In genomic region chr9:9919174-9919573, GRCh38 we compare ENCODE assay signal across 19 cellular contexts.
DNase-seq lines count a peak whose midpoint lies in the region; ATAC-seq and TF ChIP-seq lines count a peak whose summit lies in the region.
"Had no signal": no experiment of that assay in that cellular context is flagged by ENCODE, and none has a peak within 500 bp of the region (broad histone marks: within the 10 kb centered on the region; RNA-seq: fewer than 3 reads in every experiment).

No MANE protein-coding gene starts in this region.

- H3K9me3 ChIP-seq in smooth muscle cell (replicated peaks; ENCODE audit: low read depth): peaks cover 3% of the 10 kb centered on the region

- H3K36me3 ChIP-seq in smooth muscle cell (ENCODE audit: low read depth): no peaks in the 10 kb centered on the region

- no peak overlapping the region for H3K27ac ChIP-seq in smooth muscle cell (ENCODE audit: low read depth)

- H3K27me3 ChIP-seq in smooth muscle cell (ENCODE audit: low read depth): no peaks in the 10 kb centered on the region

- no peaks in the 10 kb centered on the region for H3K79me2 ChIP-seq in smooth muscle cell (ENCODE audit: low read depth)

- no peak overlapping the region for H3K4me2 ChIP-seq in smooth muscle cell

- H3K9ac ChIP-seq in smooth muscle cell (ENCODE audit: low read depth): no peak overlapping the region

- WGBS in smooth muscle cell (ENCODE audit: low lambda C conversion rate): 92% methylated on average over 2 of the region's 2 CpGs

- no peaks in the 10 kb centered on the region for H3K4me1 ChIP-seq in smooth muscle cell (ENCODE audit: low read depth)

- ATAC-seq in HG02970 (IDR thresholded peaks at IDR 0.05; ENCODE audit: low FRiP score, unreplicated experiment): no peak
- ATAC-seq in activated naive CD4-positive, alpha-beta T cell treated with anti-CD3 and anti-CD28 coated beads, Interleukin-2, amount 50 U/mL, for 72 hours: no peak
- ATAC-seq: Right ventricle myocardium inferior, T-helper 17 cell had no signal

- peak; percentile 7 for TF ChIP-seq CTCF in epithelial cell of proximal tubule (conservative IDR thresholded peaks at IDR 0.05; ENCODE audit: low read depth, low read length)
- peak; percentile 15 for TF ChIP-seq CTCF in smooth muscle cell (IDR thresholded peaks at IDR 0.05; ENCODE audit: borderline replicate concordance, insufficient read depth, poor library complexity, severe bottlenecking)

- DNase-seq in NCI-H748 (lab: John Stamatoyannopoulos, UW; ENCODE audit: unreplicated experiment) (peak; percentile 60), NCI-H748 treated with DMSO at 0.1 percent for 48 hours (lab: John Stamatoyannopoulos, UW) (no peak), NCI-H69 (lab: John Stamatoyannopoulos, UW) (peak; percentile 32), epithelial cell of proximal tubule (ENCODE audit: low read depth) (no peak), smooth muscle cell (lab: John Stamatoyannopoulos, UW; ENCODE audit: unreplicated experiment) (no peak)
- no peak for DNase-seq in activated naive CD4-positive, alpha-beta T cell treated with anti-CD3 and anti-CD28 coated beads, Interleukin-2, amount 50 U/mL, for 72 hours (ENCODE audit: low spot score in 2 of 2)
- DNase-seq: CD4-positive, CD25-positive, alpha-beta regulatory T cell; COR-L47; H7; KG1; NCI-H1092; NCI-H187; NCI-H2107; NCI-H2227 treated with DMSO at 0.1 percent for 48 hours; NCI-H510A; SW 1271; T-helper 17 cell had no signal

- H3K27ac Mint-ChIP-seq in activated naive CD4-positive, alpha-beta T cell treated with anti-CD3 and anti-CD28 coated beads, Interleukin-2, amount 50 U/mL, for 72 hours: no peak overlapping the region
- H3K27ac Mint-ChIP-seq: CD4-positive, CD25-positive, alpha-beta regulatory T cell; T-helper 17 cell had no signal

- H3F3A ChIP-seq in smooth muscle cell (ENCODE audit: low read depth): no peaks in the 10 kb centered on the region

- no peak overlapping the region for H2AFZ ChIP-seq in smooth muscle cell (ENCODE audit: low read depth)

- H3K9me3 Mint-ChIP-seq in activated naive CD4-positive, alpha-beta T cell treated with anti-CD3 and anti-CD28 coated beads, Interleukin-2, amount 50 U/mL, for 72 hours: peaks cover 11 to 12% of the 10 kb centered on the region in 2 donors

- H3K4me3 ChIP-seq in epithelial cell of proximal tubule (ENCODE audit: low read depth, low read length): no peak overlapping the region
- H3K4me3 ChIP-seq in smooth muscle cell: no peak overlapping the region

- no peaks in the 10 kb centered on the region for H4K20me1 ChIP-seq in smooth muscle cell (ENCODE audit: low read depth)

- peaks cover 0 to 17% of the 10 kb centered on the region in 2 donors for H3K36me3 Mint-ChIP-seq in activated naive CD4-positive, alpha-beta T cell treated with anti-CD3 and anti-CD28 coated beads, Interleukin-2, amount 50 U/mL, for 72 hours
- H3K36me3 Mint-ChIP-seq: CD4-positive, CD25-positive, alpha-beta regulatory T cell had no signal

Comparison
In these comparisons a context has a peak if more than half of its experiments do, and no peak if none do; other contexts are left out.
1. DNase-seq: peak in NCI-H748 (single experiment) and NCI-H69 (single experiment); none in NCI-H748 treated with DMSO at 0.1 percent for 48 hours (single experiment), epithelial cell of proximal tubule (single experiment), smooth muscle cell (single experiment) and activated naive CD4-positive, alpha-beta T cell treated with anti-CD3 and anti-CD28 coated beads, Interleukin-2, amount 50 U/mL, for 72 hours (0 of 2).